In genomic region chr3:144457758-144458157, GRCh38 we compare ENCODE assay signal across 25 cellular contexts.
"Had no signal": no experiment of that assay in that cellular context is flagged by ENCODE, and none has a peak within 500 bp of the region (broad histone marks: within the 10 kb centered on the region; RNA-seq: fewer than 3 reads in every experiment).

No MANE protein-coding gene starts in this region.

- H3K4me1 ChIP-seq: esophagus squamous epithelium, heart right ventricle, left lung, prostate gland, right atrium auricular region, stomach, tibial artery had no signal

- H3K36me3 ChIP-seq: esophagus squamous epithelium, heart right ventricle, left lung, prostate gland, right atrium auricular region, stomach, tibial artery had no signal

- H3K4me3 ChIP-seq: esophagus squamous epithelium, heart right ventricle, left lung, prostate gland, right atrium auricular region, smooth muscle cell, stomach, tibial artery had no signal

- H3K27me3 ChIP-seq: esophagus squamous epithelium, heart right ventricle, left lung, right atrium auricular region, stomach, tibial artery had no signal

- ATAC-seq: effector memory CD8-positive, alpha-beta T cell; heart right ventricle; left cardiac atrium; left lung; naive thymus-derived CD8-positive, alpha-beta T cell; sciatic nerve had no signal

- H3K27ac ChIP-seq: esophagus squamous epithelium, heart right ventricle, left lung, prostate gland, right atrium auricular region, stomach, tibial artery had no signal

- H3K4me2 ChIP-seq: smooth muscle cell had no signal

- DNase-seq: cortex of kidney; effector memory CD8-positive, alpha-beta T cell; erythroblast; esophagus squamous epithelium; foreskin melanocyte; glutamatergic neuron; heart right ventricle; hippocampal formation; left cardiac atrium; left lung; mesenchymal stem cell; naive thymus-derived CD8-positive, alpha-beta T cell; nephron progenitor cell; nucleus accumbens; stimulated activated CD4-positive, alpha-beta T cell treated with anti-CD3 and anti-CD28 coated beads, Interleukin-12 subunit alpha, Interleukin-12 subunit beta, amount 100 ng/mL, for 4 hours; stimulated activated CD4-positive, alpha-beta T cell treated with anti-CD3 and anti-CD28 coated beads, Interleukin-1b, Interleukin-23, amount 100 ng/mL, for 48 hours; stimulated activated CD4-positive, alpha-beta T cell treated with anti-CD3 and anti-CD28 coated beads, Interleukin-4, amount 100 ng/mL, for 1 hour; stimulated activated CD8-positive, alpha-beta memory T cell treated with anti-CD3 and anti-CD28 coated beads, Interleukin-4, amount 100 ng/mL, for 48 hours; stimulated activated naive CD4-positive, alpha-beta T cell treated with Interleukin-2 at 50 U/mL for 16 hours; stomach; tibial artery had no signal
